ENCODE assay signal across 26 cellular contexts in genomic region chr2:6814312-6814711, GRCh38.
"Had no signal": no experiment of that assay in that cellular context is flagged by ENCODE, and none has a peak within 500 bp of the region (broad histone marks: within the 10 kb centered on the region; RNA-seq: fewer than 3 reads in every experiment).

No MANE protein-coding gene starts in this region.

- H3K9me3 ChIP-seq: MG63 had no signal

- H3K4me3 ChIP-seq: MG63 had no signal

- H3K27me3 ChIP-seq: brain microvascular endothelial cell, MG63 had no signal

- ATAC-seq: activated CD8-positive, alpha-beta T cell treated with anti-CD3 and anti-CD28 coated beads for 36 hours; activated T-cell treated with anti-CD3 and anti-CD28 coated beads, Interleukin-2, amount 50 U/mL, for 72 hours; activated T-helper 17 cell treated with anti-CD3 and anti-CD28 coated beads, Interleukin-2, amount 50 U/mL, for 72 hours had no signal

- DNase-seq: activated CD4-positive, alpha-beta T cell treated with anti-CD3 and anti-CD28 coated beads, Interleukin-2, amount 10 ng/mL, durations not matched to agents 24 days and 14 days; activated CD4-positive, alpha-beta T cell treated with anti-CD3 and anti-CD28 coated beads, Interleukin-2, amount 50 U/mL, for 4 hours; activated CD8-positive, alpha-beta T cell treated with anti-CD3 and anti-CD28 coated beads for 36 hours; activated effector memory CD4-positive, alpha-beta T cell treated with anti-CD3 and anti-CD28 coated beads, Interleukin-2, amount 50 U/mL, for 16 hours; activated naive CD4-positive, alpha-beta T cell; activated naive CD4-positive, alpha-beta T cell treated with anti-CD3 and anti-CD28 coated beads, Interleukin-2, amount 50 U/mL, for 16 hours; activated naive CD8-positive, alpha-beta T cell treated with anti-CD3 and anti-CD28 coated beads for 36 hours; activated T-cell treated with anti-CD3 and anti-CD28 coated beads, Interleukin-2, amount 50 U/mL, for 1 hour; activated T-cell treated with anti-CD3 and anti-CD28 coated beads, Interleukin-2, amount 50 U/mL, for 72 hours; amniotic stem cell; aorta; brain microvascular endothelial cell; Kasumi-1; KBM-7; MG63; MV-4-11; NCI-H1092; NCI-H1436 treated with DMSO at 0.1 percent for 48 hours; NCI-H1694 treated with DMSO at 0.1 percent for 48 hours; NCI-H2029; NCI-H345; NCI-H524 treated with DMSO at 0.1 percent for 48 hours; NK-92 treated with Interleukin-12 subunit alpha and Interleukin-12 subunit beta, amount 100 ng/mL, for 24 hours; Right ventricle myocardium superior; T1000 had no signal

- H3K27ac ChIP-seq: brain microvascular endothelial cell had no signal

- H3K36me3 ChIP-seq: brain microvascular endothelial cell, MG63 had no signal
